Comparison of ENCODE assay signal across 21 cellular contexts in the genomic region with DNA sequence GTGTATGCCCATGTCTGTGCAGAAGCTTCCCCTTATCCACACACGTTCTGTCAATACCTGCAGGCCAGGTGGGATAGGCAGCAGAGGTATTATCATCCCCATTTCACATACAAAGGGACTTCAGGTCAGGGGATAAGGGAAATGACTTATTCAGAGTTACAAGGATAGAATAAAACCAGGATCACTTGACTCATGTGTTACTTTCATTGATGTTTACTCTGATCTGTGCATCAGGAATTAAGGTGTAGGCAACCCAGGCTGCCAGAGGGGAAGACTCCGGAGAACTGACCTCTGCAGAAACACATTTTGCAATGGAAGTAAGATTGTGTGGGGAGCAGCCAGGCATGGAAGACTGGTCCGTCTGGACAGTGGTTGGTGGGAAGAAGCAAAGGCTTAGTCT.
DNase-seq lines count a peak whose midpoint lies in the region; ATAC-seq, FAIRE-seq and TF ChIP-seq lines count a peak whose summit lies in the region.
"Had no signal": no experiment of that assay in that cellular context is flagged by ENCODE, and none has a peak within 500 bp of the region (broad histone marks: within the 10 kb centered on the region; RNA-seq: fewer than 3 reads in every experiment).

No MANE protein-coding gene starts in this region.

- H3F3A ChIP-seq in PC-3 (ENCODE audit: low read length, unreplicated experiment), result no peaks in the 10 kb centered on the region

- CTCF ChIA-PET in PC-3 (lab: Charles Lee), result no interaction called here

- H3K9me2 ChIP-seq in PC-3 (replicated peaks; ENCODE audit: low read length), result no peaks in the 10 kb centered on the region

- ATAC-seq in PC-3, result peak; percentile 78
- ATAC-seq in GM21515 (IDR thresholded peaks at IDR 0.05; ENCODE audit: unreplicated experiment), result no peak
- ATAC-seq: GM12878, GM23338 had no signal

- H3K4me3 ChIP-seq in PC-3 (ENCODE audit: low read length), result no peak overlapping the region
- H3K4me3 ChIP-seq in bronchial epithelial cell (ENCODE audit: low read depth, low read length), result no peak overlapping the region
- H3K4me3 ChIP-seq: GM12878, GM23338 had no signal

- no TSS peak for BruUV-seq in PC-3 (replicated peaks; lab: Mats Ljungman, UMichigan)

- peak overlapping the region; percentile 86 for H3K27ac ChIP-seq in PC-3 (ENCODE audit: low read length)
- peak overlapping the region; percentile 28 for H3K27ac ChIP-seq in epithelial cell of prostate

- H3K36me3 ChIP-seq in PC-3 (ENCODE audit: low read depth, low read length), result no peaks in the 10 kb centered on the region
- H3K36me3 ChIP-seq in bronchial epithelial cell (ENCODE audit: control insufficient read depth, insufficient read depth, low read length), result no peaks in the 10 kb centered on the region
- H3K36me3 ChIP-seq: BE2C had no signal

- peaks cover 57% of the 10 kb centered on the region for H3K4me1 ChIP-seq in PC-3 (ENCODE audit: insufficient read depth, low read length)
- H3K4me1 ChIP-seq: BE2C had no signal

- no peaks in the 10 kb centered on the region for H4K20me1 ChIP-seq in PC-3 (ENCODE audit: low read length)

- no peaks in the 10 kb centered on the region for H3K9me3 ChIP-seq in PC-3 (ENCODE audit: low read length)
- H3K9me3 ChIP-seq: BE2C had no signal

- H2AFZ ChIP-seq in PC-3 (ENCODE audit: low read length), result 0 out of 2 replicates have a peak overlapping the region, but pooled peaks have one; percentile 0
- H2AFZ ChIP-seq: GM23338 had no signal

- peak; percentile 92 for FAIRE-seq in bronchial epithelial cell (lab: Jason Lieb, UNC)
- FAIRE-seq: A204.1, GM12878, GM19239 had no signal

- no peaks in the 10 kb centered on the region for H3K79me2 ChIP-seq in PC-3 (ENCODE audit: low read length)

- POLR2A ChIA-PET in PC-3 (lab: Charles Lee; ENCODE audit: unreplicated experiment), result no interaction called here

- intact Hi-C loops in PC-3 (cut with micrococcal nuclease), result loop anchor here (2.0 kb wide), 2 partner anchors 22 to 66 kb away; no protein-coding TSS in a partner anchor

- H3K4me2 ChIP-seq in PC-3 (ENCODE audit: low read length), result peak overlapping the region; percentile 29
- H3K4me2 ChIP-seq: GM23338 had no signal

- H3K27me3 ChIP-seq in PC-3 (ENCODE audit: low read length) (no peaks in the 10 kb centered on the region), bronchial epithelial cell (ENCODE audit: control insufficient read depth, insufficient read depth, low read length) (no peaks in the 10 kb centered on the region)
- H3K27me3 ChIP-seq: BE2C had no signal

- DNase-seq in PC-3 (peak; percentile 79), bronchial epithelial cell (ENCODE audit: low read depth) (peak; percentile 84), epithelial cell of prostate (ENCODE audit: low read depth, low spot score) (no peak), midbrain (lab: John Stamatoyannopoulos, UW) (no peak), SHP77 treated with DMSO at 0.1 percent for 48 hours (lab: John Stamatoyannopoulos, UW) (no peak)
- DNase-seq: ACHN; BE2C; C1 segment of cervical spinal cord; CD4-positive, CD25-positive, alpha-beta regulatory T cell; CD8-positive, alpha-beta memory T cell; COR-L47; DMS 273 treated with DMSO at 0.1 percent for 48 hours; DMS53; DND-41; EL; H7 had no signal

- H3K9ac ChIP-seq in PC-3 (ENCODE audit: low read length), result peak overlapping the region; percentile 36; the same call in 1 of the 2 replicates

- TF ChIP-seq CTCF in PC-3 (conservative IDR thresholded peaks at IDR 0.05; ENCODE audit: low read depth, low read length) (no peak), bronchial epithelial cell (IDR thresholded peaks at IDR 0.05; ENCODE audit: insufficient read depth, low read length, severe bottlenecking) (no peak)

Comparison
In these comparisons a context has a peak if more than half of its experiments do, and no peak if none do; other contexts are left out.
1. DNase-seq: peak in PC-3 (single experiment) and bronchial epithelial cell (single experiment); none in epithelial cell of prostate (single experiment), midbrain (single experiment) and SHP77 treated with DMSO at 0.1 percent for 48 hours (single experiment).